In the genomic region with DNA sequence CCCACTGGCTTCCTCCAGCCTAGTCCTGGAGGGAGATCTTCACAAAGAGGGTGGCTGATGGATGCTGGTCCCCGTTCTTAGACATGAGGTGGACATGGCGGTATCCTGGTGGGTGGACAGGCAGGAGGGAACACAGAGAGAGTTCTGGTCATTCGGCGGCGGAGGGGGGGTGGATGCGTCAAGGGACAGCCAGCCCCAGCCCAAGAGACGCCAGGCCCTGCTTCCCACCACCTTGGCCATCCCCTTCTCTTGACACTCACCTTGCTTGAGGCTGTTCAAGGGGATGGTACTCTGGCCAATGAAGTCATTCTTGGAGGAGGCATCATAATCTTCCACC, we compare ENCODE assay signal across 1 cellular context.
TF ChIP-seq lines count a peak whose summit lies in the region.

No MANE protein-coding gene starts in this region.

TF ChIP-seq in endothelial cell of umbilical vein, 7 proteins besides CTCF, POLR2A, EP300 and RAD21:
- no peak for TF ChIP-seq POLR2AphosphoS5 (IDR thresholded peaks at IDR 0.05; ENCODE audit: insufficient read depth, low read depth, low read length)
- no peak for TF ChIP-seq MYC (IDR thresholded peaks at IDR 0.05; ENCODE audit: low read depth, low read length)
- TF ChIP-seq JUN (IDR thresholded peaks at IDR 0.05; ENCODE audit: borderline replicate concordance, insufficient read depth, insufficient read length, low read depth): no peak
- no peak for TF ChIP-seq EZH2 (IDR thresholded peaks at IDR 0.05; ENCODE audit: borderline replicate concordance, low read depth, low read length, severe bottlenecking)
- TF ChIP-seq, protein P1, sequence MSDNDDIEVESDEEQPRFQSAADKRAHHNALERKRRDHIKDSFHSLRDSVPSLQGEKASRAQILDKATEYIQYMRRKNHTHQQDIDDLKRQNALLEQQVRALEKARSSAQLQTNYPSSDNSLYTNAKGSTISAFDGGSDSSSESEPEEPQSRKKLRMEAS (IDR thresholded peaks at IDR 0.05; ENCODE audit: insufficient read depth, insufficient read length): no peak
- no peak for TF ChIP-seq GATA2 (IDR thresholded peaks at IDR 0.05; ENCODE audit: insufficient read depth, insufficient read length, low read depth, low read length)
- no peak for TF ChIP-seq FOS (IDR thresholded peaks at IDR 0.05; ENCODE audit: borderline replicate concordance, insufficient read depth, low read length)
